ENCODE assay signal across 26 cellular contexts in genomic region chr3:47573190-47574172, GRCh38. TPM values are rescaled to one million over a fixed set of nuclear protein-coding genes. Genes with fewer than 3 reads are reported as not detected.
DNase-seq lines count a peak whose midpoint lies in the region; ATAC-seq and TF ChIP-seq lines count a peak whose summit lies in the region.
"Had no signal": no experiment of that assay in that cellular context is flagged by ENCODE, and none has a peak within 500 bp of the region (broad histone marks: within the 10 kb centered on the region; RNA-seq: fewer than 3 reads in every experiment).

No MANE protein-coding gene starts in this region.

- no peak overlapping the region for H3K4me2 ChIP-seq in neural progenitor cell
- H3K4me2 ChIP-seq: BLaER1 treated with 17β-estradiol and CSF1 and Interleukin-3, amounts not matched to agents 10 nM and 100 nM had no signal

- CTCF ChIA-PET in A673 (lab: Charles Lee) = no interaction called here

- H3K36me3 Mint-ChIP-seq in neural progenitor cell = peaks cover 14% of the 10 kb centered on the region
- no peaks in the 10 kb centered on the region for H3K36me3 Mint-ChIP-seq in activated T-helper 2 cell treated with anti-CD3 and anti-CD28 coated beads, Interferon-gamma antibody, Interleukin-2, Interleukin-4, amounts not matched to agents 10 μg/mL and 5 μg/mL and 100 μg/mL, durations not matched to agents 14 hours and 24 hours and 36 hours (ENCODE audit: low read depth)
- H3K36me3 Mint-ChIP-seq: T-cell had no signal

- no peaks in the 10 kb centered on the region for H3K9me3 ChIP-seq in A673 (ENCODE audit: low read depth, low read length, poor library complexity, severe bottlenecking)
- H3K9me3 ChIP-seq in adipocyte (ENCODE audit: control insufficient read depth, low read length) = no peaks in the 10 kb centered on the region
- H3K9me3 ChIP-seq in heart left ventricle = no peaks in the 10 kb centered on the region
- H3K9me3 ChIP-seq in neural progenitor cell (ENCODE audit: low read depth) = no peaks in the 10 kb centered on the region
- H3K9me3 ChIP-seq: BLaER1 treated with 17β-estradiol and CSF1 and Interleukin-3, amounts not matched to agents 10 nM and 100 nM; testis had no signal

- H3K9me3 Mint-ChIP-seq in neural progenitor cell = peaks cover 4% of the 10 kb centered on the region
- no peaks in the 10 kb centered on the region for H3K9me3 Mint-ChIP-seq in activated T-helper 2 cell treated with anti-CD3 and anti-CD28 coated beads, Interferon-gamma antibody, Interleukin-2, Interleukin-4, amounts not matched to agents 10 μg/mL and 5 μg/mL and 100 μg/mL, durations not matched to agents 14 hours and 24 hours and 36 hours
- H3K9me3 Mint-ChIP-seq: activated naive CD8-positive, alpha-beta T cell treated with anti-CD3 and anti-CD28 coated beads, Interleukin-2, amount 50 U/mL, for 24 hours; T-cell had no signal

- H3K27ac ChIP-seq in A673 (ENCODE audit: low read depth, low read length, poor library complexity, severe bottlenecking) = peak overlapping the region; percentile 10
- H3K27ac ChIP-seq in heart left ventricle = no peak overlapping the region
- no peak overlapping the region for H3K27ac ChIP-seq in neural progenitor cell
- H3K27ac ChIP-seq: BLaER1 treated with 17β-estradiol and CSF1 and Interleukin-3, amounts not matched to agents 10 nM and 100 nM; cardiac muscle cell; testis had no signal

- BruUV-seq in A673 (replicated peaks; lab: Mats Ljungman, UMichigan) = no TSS peak

- intact Hi-C loops in A673 (cut with micrococcal nuclease; ENCODE audit: unreplicated experiment) (no loop called here), heart left ventricle (cut with DNase I) (no loop called here)
- intact Hi-C loops in activated T-helper 2 cell treated with anti-CD3 and anti-CD28 coated beads, Interferon-gamma antibody, Interleukin-2, Interleukin-4, amounts not matched to agents 10 μg/mL and 5 μg/mL and 100 μg/mL, durations not matched to agents 14 hours and 24 hours and 36 hours (cut with micrococcal nuclease) = no loop called here

- no peaks in the 10 kb centered on the region for H4K20me1 ChIP-seq in neural progenitor cell (ENCODE audit: low read depth)

- H3F3A ChIP-seq in neural progenitor cell (ENCODE audit: low read depth) = peaks cover 19% of the 10 kb centered on the region

- peaks cover 6% of the 10 kb centered on the region for H3K4me1 ChIP-seq in A673 (ENCODE audit: insufficient read depth, low read length, poor library complexity, severe bottlenecking)
- H3K4me1 ChIP-seq in adipocyte (ENCODE audit: control insufficient read depth, insufficient read depth, low read length) = no peaks in the 10 kb centered on the region
- H3K4me1 ChIP-seq in heart left ventricle = peaks cover 0 to 12% (median 6%) of the 10 kb centered on the region in 12 donors
- H3K4me1 ChIP-seq in neural progenitor cell = peaks cover 15% of the 10 kb centered on the region

- H3K36me3 ChIP-seq in A673 (ENCODE audit: insufficient read depth, low read length, poor library complexity, severe bottlenecking) = peaks cover 8% of the 10 kb centered on the region
- no peaks in the 10 kb centered on the region for H3K36me3 ChIP-seq in adipocyte (ENCODE audit: control insufficient read depth, insufficient read depth, low read length, severe bottlenecking)
- H3K36me3 ChIP-seq in heart left ventricle = no peaks in the 10 kb centered on the region
- H3K36me3 ChIP-seq in neural progenitor cell = no peaks in the 10 kb centered on the region
- H3K36me3 ChIP-seq: BLaER1 treated with 17β-estradiol and CSF1 and Interleukin-3, amounts not matched to agents 10 nM and 100 nM; cardiac muscle cell had no signal

- POLR2A ChIA-PET in A673 (lab: Charles Lee; ENCODE audit: low non-redundant PET) = no interaction called here

- TF ChIP-seq CTCF in A673 (conservative IDR thresholded peaks at IDR 0.05; ENCODE audit: low read depth, low read length) (no peak), heart left ventricle (IDR thresholded peaks at IDR 0.05) (no peak), neural progenitor cell (IDR thresholded peaks at IDR 0.05) (no peak)

- no peak overlapping the region for H2AFZ ChIP-seq in neural progenitor cell (replicated peaks)

- ATAC-seq in heart left ventricle (peak; percentile 41 to 78 (median 60)), GM18861 (IDR thresholded peaks at IDR 0.05; ENCODE audit: unreplicated experiment) (no peak)
- ATAC-seq: activated CD4-positive, alpha-beta T cell treated with anti-CD3 and anti-CD28 coated beads for 36 hours; activated naive CD8-positive, alpha-beta T cell treated with anti-CD3 and anti-CD28 coated beads, Interleukin-2, amount 50 U/mL, for 24 hours; left lobe of liver; PC-3; sciatic nerve; T-cell had no signal

- no peak overlapping the region for H3K9ac ChIP-seq in adipocyte (ENCODE audit: low read length)
- no peak overlapping the region for H3K9ac ChIP-seq in neural progenitor cell
- H3K9ac ChIP-seq: BLaER1 treated with 17β-estradiol and CSF1 and Interleukin-3, amounts not matched to agents 10 nM and 100 nM had no signal

- H3K4me3 ChIP-seq in A673 (ENCODE audit: low read depth, low read length, poor library complexity, severe bottlenecking) = no peak overlapping the region
- H3K4me3 ChIP-seq in adipocyte (ENCODE audit: low read length) = no peak overlapping the region
- H3K4me3 ChIP-seq in heart left ventricle = no peak overlapping the region
- H3K4me3 ChIP-seq in neural progenitor cell = no peak overlapping the region
- H3K4me3 ChIP-seq: BLaER1 treated with 17β-estradiol and CSF1 and Interleukin-3, amounts not matched to agents 10 nM and 100 nM; cardiac muscle cell; testis had no signal

- H3K27me3 Mint-ChIP-seq in neural progenitor cell (ENCODE audit: insufficient read depth, low read depth) = peaks cover 14% of the 10 kb centered on the region
- peaks cover 21% of the 10 kb centered on the region for H3K27me3 Mint-ChIP-seq in activated T-helper 2 cell treated with anti-CD3 and anti-CD28 coated beads, Interferon-gamma antibody, Interleukin-2, Interleukin-4, amounts not matched to agents 10 μg/mL and 5 μg/mL and 100 μg/mL, durations not matched to agents 14 hours and 24 hours and 36 hours (ENCODE audit: low read depth)

- H3K4me3 Mint-ChIP-seq in neural progenitor cell = peak overlapping the region; percentile 71
- H3K4me3 Mint-ChIP-seq in activated T-helper 2 cell treated with anti-CD3 and anti-CD28 coated beads, Interferon-gamma antibody, Interleukin-2, Interleukin-4, amounts not matched to agents 10 μg/mL and 5 μg/mL and 100 μg/mL, durations not matched to agents 14 hours and 24 hours and 36 hours (ENCODE audit: low read depth) = no peak overlapping the region
- H3K4me3 Mint-ChIP-seq: activated CD4-positive, alpha-beta T cell treated with anti-CD3 and anti-CD28 coated beads for 36 hours; activated naive CD8-positive, alpha-beta T cell treated with anti-CD3 and anti-CD28 coated beads, Interleukin-2, amount 50 U/mL, for 24 hours; T-cell had no signal

- 38 to 52% (median 46%) methylated on average over 9 of the region's 9 CpGs for WGBS in heart left ventricle, 4 donors

- H3K27ac Mint-ChIP-seq in neural progenitor cell = peak overlapping the region; percentile 99
- H3K27ac Mint-ChIP-seq in activated T-helper 2 cell treated with anti-CD3 and anti-CD28 coated beads, Interferon-gamma antibody, Interleukin-2, Interleukin-4, amounts not matched to agents 10 μg/mL and 5 μg/mL and 100 μg/mL, durations not matched to agents 14 hours and 24 hours and 36 hours = no peak overlapping the region
- H3K27ac Mint-ChIP-seq: activated CD4-positive, alpha-beta T cell treated with anti-CD3 and anti-CD28 coated beads for 36 hours; activated naive CD8-positive, alpha-beta T cell treated with anti-CD3 and anti-CD28 coated beads, Interleukin-2, amount 50 U/mL, for 24 hours; T-cell had no signal

- TF ChIP-seq POLR2A in heart left ventricle (IDR thresholded peaks at IDR 0.05) = no peak

- H3K27me3 ChIP-seq in A673 (replicated peaks; ENCODE audit: insufficient read depth, low read depth, low read length, poor library complexity) = no peaks in the 10 kb centered on the region
- H3K27me3 ChIP-seq in adipocyte (replicated peaks; ENCODE audit: control insufficient read depth, insufficient read depth, low read length) = peaks cover 42% of the 10 kb centered on the region
- peaks cover 0 to 17% (median 0%) of the 10 kb centered on the region in 9 donors for H3K27me3 ChIP-seq in heart left ventricle
- peaks cover 25% of the 10 kb centered on the region for H3K27me3 ChIP-seq in neural progenitor cell
- H3K27me3 ChIP-seq: testis had no signal

- H3K4me1 Mint-ChIP-seq in neural progenitor cell = peaks cover 62% of the 10 kb centered on the region
- no peaks in the 10 kb centered on the region for H3K4me1 Mint-ChIP-seq in activated T-helper 2 cell treated with anti-CD3 and anti-CD28 coated beads, Interferon-gamma antibody, Interleukin-2, Interleukin-4, amounts not matched to agents 10 μg/mL and 5 μg/mL and 100 μg/mL, durations not matched to agents 14 hours and 24 hours and 36 hours (ENCODE audit: low read depth)
- H3K4me1 Mint-ChIP-seq: activated CD4-positive, alpha-beta T cell treated with anti-CD3 and anti-CD28 coated beads for 36 hours; T-cell had no signal

- no peaks in the 10 kb centered on the region for H3K79me2 ChIP-seq in neural progenitor cell (ENCODE audit: low read depth)

- no peak for DNase-seq in A673 (ENCODE audit: low spot score)
- DNase-seq in adipocyte (ENCODE audit: low read depth) = peak; percentile 17
- peak in 1 of 5 donors; percentile 37 for DNase-seq in heart left ventricle
- DNase-seq in neural progenitor cell (ENCODE audit: low spot score) = peak; percentile 23
- no peak for DNase-seq in stimulated activated CD4-positive, alpha-beta T cell treated with anti-CD3 and anti-CD28 coated beads, Interleukin-2, amount 100 ng/mL, for 48 hours
- no peak for DNase-seq in activated T-helper 2 cell treated with anti-CD3 and anti-CD28 coated beads, Interferon-gamma antibody, Interleukin-2, Interleukin-4, amounts not matched to agents 10 μg/mL and 5 μg/mL and 100 μg/mL, durations not matched to agents 14 hours and 24 hours and 36 hours (ENCODE audit: low spot score)
- no peak for DNase-seq in COLO668 (lab: John Stamatoyannopoulos, UW; ENCODE audit: unreplicated experiment)
- DNase-seq: activated CD4-positive, alpha-beta T cell treated with anti-CD3 and anti-CD28 coated beads for 36 hours; activated effector memory CD4-positive, alpha-beta T cell treated with anti-CD3 and anti-CD28 coated beads, Interleukin-2, amount 50 U/mL, for 16 hours; activated naive CD8-positive, alpha-beta T cell treated with anti-CD3 and anti-CD28 coated beads, Interleukin-2, amount 50 U/mL, for 24 hours; erythroblast; GDM1; GOT3; KBM-7; MV-4-11; NCI-H187; NCI-H226; PC-3; SIG-M5; T-cell; testis had no signal

RNA-seq across cellular contexts. Expression of gene CSPG5, which starts 5.2 kb away (rescaled TPM):
- total RNA-seq in A673 (2021) = 21.7 and 25.0 TPM in 2 replicates
- total RNA-seq in heart left ventricle = under 1 TPM; 0.12 to 0.86 (median 0.25) TPM
- polyA plus RNA-seq in heart left ventricle = under 1 TPM in 1 of 2 donors, not detected in 1; 0.61 TPM
- total RNA-seq in neural progenitor cell (ENCODE audit: low replicate concordance) = 1.7 and 4.6 TPM in 2 replicates
- 1.1 and 1.7 TPM in 2 replicates for total RNA-seq in activated T-helper 2 cell treated with anti-CD3 and anti-CD28 coated beads, Interferon-gamma antibody, Interleukin-2, Interleukin-4, amounts not matched to agents 10 μg/mL and 5 μg/mL and 100 μg/mL, durations not matched to agents 14 hours and 24 hours and 36 hours

RNA-seq across cellular contexts. Expression of gene ELP6, which starts 60.0 kb away (rescaled TPM):
- total RNA-seq in A673 (2021) (46.2 and 53.5 TPM in 2 replicates), heart left ventricle (10 to 100 TPM; 14.9 to 22.1 (median 19.7) TPM), neural progenitor cell (ENCODE audit: low replicate concordance) (32.9 and 55.1 TPM in 2 replicates)
- 10 to 100 TPM; 26.6 to 33.5 TPM for polyA plus RNA-seq in heart left ventricle
- total RNA-seq in activated T-helper 2 cell treated with anti-CD3 and anti-CD28 coated beads, Interferon-gamma antibody, Interleukin-2, Interleukin-4, amounts not matched to agents 10 μg/mL and 5 μg/mL and 100 μg/mL, durations not matched to agents 14 hours and 24 hours and 36 hours = 44.0 and 46.8 TPM in 2 replicates

Comparison
In these comparisons a context has a peak if more than half of its experiments do, and no peak if none do; other contexts are left out.
1. DNase-seq: peak in adipocyte (single experiment) and neural progenitor cell (single experiment); none in A673 (single experiment), stimulated activated CD4-positive, alpha-beta T cell treated with anti-CD3 and anti-CD28 coated beads, Interleukin-2, amount 100 ng/mL, for 48 hours (0 of 2), activated T-helper 2 cell treated with anti-CD3 and anti-CD28 coated beads, Interferon-gamma antibody, Interleukin-2, Interleukin-4, amounts not matched to agents 10 μg/mL and 5 μg/mL and 100 μg/mL, durations not matched to agents 14 hours and 24 hours and 36 hours (single experiment) and COLO668 (single experiment).